Comparison of ENCODE assay signal across 20 cellular contexts in the genomic region with DNA sequence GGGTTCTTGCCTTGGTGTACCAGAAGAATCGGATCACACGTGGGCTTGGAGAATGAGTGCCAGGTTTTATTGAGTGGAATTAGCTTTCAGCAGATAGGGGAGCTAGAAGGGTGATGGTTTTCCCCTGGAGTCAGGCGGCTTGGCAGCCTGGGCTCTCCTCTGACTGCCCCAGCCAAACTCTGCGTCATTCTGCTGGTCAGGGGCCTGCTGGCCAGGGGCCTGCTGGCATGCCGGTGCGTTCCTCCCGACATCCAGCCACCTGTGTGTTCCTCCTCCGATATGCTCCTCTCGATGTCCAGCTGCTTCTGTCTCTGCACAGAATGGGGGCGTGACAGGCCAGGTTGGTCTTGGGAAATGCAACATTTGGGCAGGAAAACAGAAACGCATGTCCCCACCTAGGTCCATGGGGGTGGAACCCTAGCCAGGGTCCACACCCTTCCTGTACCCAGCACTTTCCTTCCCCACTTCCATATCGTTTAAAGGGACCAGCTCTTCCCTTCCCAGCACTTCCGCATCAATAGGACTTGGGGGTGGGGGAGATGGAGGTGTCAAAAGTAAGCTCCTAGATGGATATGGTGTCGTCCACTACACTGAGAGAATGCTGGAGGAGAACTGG.
"Had no signal": no experiment of that assay in that cellular context is flagged by ENCODE, and none has a peak within 500 bp of the region (broad histone marks: within the 10 kb centered on the region; RNA-seq: fewer than 3 reads in every experiment).

No MANE protein-coding gene starts in this region.

- ATAC-seq: activated CD4-positive, alpha-beta T cell treated with anti-CD3 and anti-CD28 coated beads for 36 hours; activated naive CD8-positive, alpha-beta T cell treated with anti-CD3 and anti-CD28 coated beads, Interleukin-2, amount 50 U/mL, for 24 hours; foreskin keratinocyte; naive thymus-derived CD8-positive, alpha-beta T cell; pancreas; WTC11 had no signal

- H3K9me3 ChIP-seq: pancreas, SJSA1, tibial artery, vagina had no signal

- H3K27me3 ChIP-seq: foreskin keratinocyte, pancreas, SJSA1, tibial artery, vagina had no signal

- H3K36me3 Mint-ChIP-seq: activated CD4-positive, alpha-beta memory T cell treated with anti-CD3 and anti-CD28 coated beads for 36 hours; WTC11 had no signal

- H3K4me3 ChIP-seq: pancreas, SJSA1, tibial artery, vagina had no signal

- H3K4me1 ChIP-seq: pancreas, SJSA1, vagina had no signal

- H3K9me3 Mint-ChIP-seq: activated CD4-positive, alpha-beta memory T cell treated with anti-CD3 and anti-CD28 coated beads for 36 hours; activated naive CD8-positive, alpha-beta T cell treated with anti-CD3 and anti-CD28 coated beads, Interleukin-2, amount 50 U/mL, for 24 hours; activated T-cell treated with anti-CD3 and anti-CD28 coated beads, Interleukin-2, amount 50 U/mL, for 24 hours; activated T-helper 2 cell treated with anti-CD3 and anti-CD28 coated beads, Interferon-gamma antibody, Interleukin-2, Interleukin-4, amounts not matched to agents 10 μg/mL and 5 μg/mL and 100 μg/mL, durations not matched to agents 14 hours and 24 hours and 36 hours had no signal

- H3K36me3 ChIP-seq: brain microvascular endothelial cell, pancreas, SJSA1, tibial artery, vagina had no signal

- H3K27ac Mint-ChIP-seq: activated CD4-positive, alpha-beta memory T cell treated with anti-CD3 and anti-CD28 coated beads for 36 hours; activated CD4-positive, alpha-beta T cell treated with anti-CD3 and anti-CD28 coated beads for 36 hours; activated naive CD8-positive, alpha-beta T cell treated with anti-CD3 and anti-CD28 coated beads, Interleukin-2, amount 50 U/mL, for 24 hours; activated T-cell treated with anti-CD3 and anti-CD28 coated beads, Interleukin-2, amount 50 U/mL, for 24 hours; activated T-helper 2 cell treated with anti-CD3 and anti-CD28 coated beads, Interferon-gamma antibody, Interleukin-2, Interleukin-4, amounts not matched to agents 10 μg/mL and 5 μg/mL and 100 μg/mL, durations not matched to agents 14 hours and 24 hours and 36 hours; naive thymus-derived CD8-positive, alpha-beta T cell; WTC11 had no signal

- H3K27ac ChIP-seq: brain microvascular endothelial cell, epithelial cell of prostate, foreskin keratinocyte, pancreas, SJSA1, tibial artery, vagina had no signal

- DNase-seq: activated CD4-positive, alpha-beta memory T cell treated with anti-CD3 and anti-CD28 coated beads for 36 hours; activated CD4-positive, alpha-beta T cell treated with anti-CD3 and anti-CD28 coated beads for 36 hours; activated naive CD4-positive, alpha-beta T cell treated with Interleukin-2 at 50 U/mL for 16 hours; activated naive CD8-positive, alpha-beta T cell treated with anti-CD3 and anti-CD28 coated beads, Interleukin-2, amount 50 U/mL, for 24 hours; activated T-cell treated with anti-CD3 and anti-CD28 coated beads, Interleukin-2, amount 50 U/mL, for 24 hours; aorta; brain microvascular endothelial cell; foreskin keratinocyte; kidney; naive thymus-derived CD8-positive, alpha-beta T cell; pancreas; stimulated activated CD4-positive, alpha-beta T cell treated with anti-CD3 and anti-CD28 coated beads, Interleukin-2, amount 100 ng/mL, for 24 hours; stimulated activated naive CD4-positive, alpha-beta T cell treated with Interleukin-2 at 50 U/mL for 16 hours; T-helper 2 cell; tibial artery had no signal
